Comparison of ENCODE assay signal across 1 cellular context in genomic region chr14:23301969-23302289, GRCh38.
TF ChIP-seq lines count a peak whose summit lies in the region.

No MANE protein-coding gene starts in this region.

TF ChIP-seq in HepG2, 621 proteins besides CTCF, POLR2A, EP300 and RAD21 (continued from another document and continues in another):
- TF ChIP-seq ZBTB49 (CRISPR knock-in tag; IDR thresholded peaks at IDR 0.05; ENCODE audit: borderline replicate concordance) (peak; percentile 89; the same call in 1 of the 2 replicates), ZNF781 (CRISPR knock-in tag; IDR thresholded peaks at IDR 0.05; ENCODE audit: borderline replicate concordance, not compliant biosample characterization) (peak; percentile 98), ZNF678 (CRISPR knock-in tag; IDR thresholded peaks at IDR 0.05) (peak; percentile 99), ZNF510 (CRISPR knock-in tag; IDR thresholded peaks at IDR 0.05; ENCODE audit: low read depth) (0 out of 2 replicates have a peak, but pooled peaks have one; percentile 60), POLR2AphosphoS2 (IDR thresholded peaks at IDR 0.05; ENCODE audit: low read depth, low read length) (no peak), MIXL1 (CRISPR knock-in tag; IDR thresholded peaks at IDR 0.05) (peak; percentile 35), E2F5 (CRISPR knock-in tag; conservative IDR thresholded peaks at IDR 0.05) (peak; percentile 75; the same call in 1 of the 2 replicates), ZNF564 (CRISPR knock-in tag; IDR thresholded peaks at IDR 0.05) (no peak), DDIT3 (CRISPR knock-in tag; IDR thresholded peaks at IDR 0.05) (0 out of 2 replicates have a peak, but pooled peaks have one; percentile 38), ZNF83 (CRISPR knock-in tag; IDR thresholded peaks at IDR 0.05; ENCODE audit: borderline replicate concordance) (peak; percentile 96; the same call in 1 of the 2 replicates), AKNA (CRISPR knock-in tag; IDR thresholded peaks at IDR 0.05; ENCODE audit: borderline replicate concordance) (peak; percentile 91; the same call in 1 of the 2 replicates), ATF7 (IDR thresholded peaks at IDR 0.05) (no peak), ATF7 (CRISPR knock-in tag; IDR thresholded peaks at IDR 0.05) (peak; percentile 67; the same call in 1 of the 2 replicates), GABPB1 (CRISPR knock-in tag; IDR thresholded peaks at IDR 0.05) (peak; percentile 74; the same call in 1 of the 2 replicates), ZBTB40 (IDR thresholded peaks at IDR 0.05) (no peak), ZBTB40 (CRISPR knock-in tag; IDR thresholded peaks at IDR 0.05) (peak; percentile 85; the same call in 1 of the 2 replicates), ATF6 (CRISPR knock-in tag; conservative IDR thresholded peaks at IDR 0.05) (peak; percentile 75; the same call in 1 of the 2 replicates), CREB3 (CRISPR knock-in tag; IDR thresholded peaks at IDR 0.05) (peak; percentile 82; the same call in 1 of the 2 replicates), GMEB2 (CRISPR knock-in tag; IDR thresholded peaks at IDR 0.05; ENCODE audit: low read depth) (no peak), ZSCAN9 (CRISPR knock-in tag; IDR thresholded peaks at IDR 0.05; ENCODE audit: borderline replicate concordance) (peak; percentile 93; the same call in 1 of the 2 replicates)
